7 cellular contexts compared by ENCODE assay signal in genomic region chr15:22194739-22195617, GRCh38.
DNase-seq lines count a peak whose midpoint lies in the region; ATAC-seq and TF ChIP-seq lines count a peak whose summit lies in the region.
"Not testable (repeated sequence)": the region's sequence is repeated elsewhere in the genome, so short reads cannot be mapped to it uniquely, and the experiment has no call there.

No MANE protein-coding gene starts in this region.

- not testable (repeated sequence) for H3K9me3 ChIP-seq in CD8-positive, alpha-beta T cell (ENCODE audit: low read length)

- POLR2A ChIA-PET in CD8-positive, alpha-beta T cell (lab: Charles Lee); T-cell (lab: Charles Lee); activated CD8-positive, alpha-beta T cell treated with anti-CD3 and anti-CD28 coated beads, Interleukin-2, amount 10 ng/mL, durations not matched to agents 7 days and 5 days (lab: Charles Lee): not testable (repeated sequence)

- H3K4me3 ChIP-seq in CD8-positive, alpha-beta T cell (ENCODE audit: low read depth, low read length), result not testable (repeated sequence)

- not testable (repeated sequence) for H3K4me1 ChIP-seq in CD8-positive, alpha-beta T cell (ENCODE audit: insufficient read depth, low read length)

- intact Hi-C loops in CD8-positive, alpha-beta T cell (cut with DNase I, micrococcal nuclease), result not testable (repeated sequence)

- peak; percentile 73 for ATAC-seq in CD8-positive, alpha-beta T cell
- ATAC-seq in T-cell (replicated peaks in 1 of 4), result peak; percentile 83 to 90 (median 88)
- peak; percentile 72 for ATAC-seq in activated CD8-positive, alpha-beta T cell treated with anti-CD3 and anti-CD28 coated beads, Interleukin-2, amount 10 ng/mL, durations not matched to agents 7 days and 5 days
- ATAC-seq in activated naive CD4-positive, alpha-beta T cell treated with anti-CD3 and anti-CD28 coated beads, Interleukin-2, amount 50 U/mL, for 72 hours, result peak; percentile 77 to 78
- ATAC-seq in effector memory CD8-positive, alpha-beta T cell (replicated peaks), result peak; percentile 73
- peak; percentile 71 to 90 for ATAC-seq in natural killer cell treated with Interleukin-12 subunit alpha and Interleukin-12 subunit beta and Interleukin-15 and Interleukin-18, amount 100 ng/mL, for 72 hours

- H3K27me3 Mint-ChIP-seq in CD8-positive, alpha-beta T cell (ENCODE audit: low read depth); T-cell; activated CD8-positive, alpha-beta T cell treated with anti-CD3 and anti-CD28 coated beads, Interleukin-2, amount 10 ng/mL, durations not matched to agents 7 days and 5 days (ENCODE audit: low read depth); effector memory CD8-positive, alpha-beta T cell; natural killer cell treated with Interleukin-12 subunit alpha and Interleukin-12 subunit beta and Interleukin-15 and Interleukin-18, amount 100 ng/mL, for 72 hours: not testable (repeated sequence)

- not testable (repeated sequence) for H3K27me3 ChIP-seq in CD8-positive, alpha-beta T cell (ENCODE audit: insufficient read depth, low read length)

- not testable (repeated sequence) for TF ChIP-seq CTCF in CD8-positive, alpha-beta T cell (IDR thresholded peaks at IDR 0.05)

- CTCF ChIA-PET in CD8-positive, alpha-beta T cell (lab: Charles Lee); T-cell (lab: Charles Lee); activated CD8-positive, alpha-beta T cell treated with anti-CD3 and anti-CD28 coated beads, Interleukin-2, amount 10 ng/mL, durations not matched to agents 7 days and 5 days (lab: Charles Lee): not testable (repeated sequence)

- H3K36me3 ChIP-seq in CD8-positive, alpha-beta T cell (ENCODE audit: insufficient read depth, low read length), result not testable (repeated sequence)

- H3K4me3 Mint-ChIP-seq in CD8-positive, alpha-beta T cell; T-cell; activated CD8-positive, alpha-beta T cell treated with anti-CD3 and anti-CD28 coated beads, Interleukin-2, amount 10 ng/mL, durations not matched to agents 7 days and 5 days; effector memory CD8-positive, alpha-beta T cell; natural killer cell treated with Interleukin-12 subunit alpha and Interleukin-12 subunit beta and Interleukin-15 and Interleukin-18, amount 100 ng/mL, for 72 hours: not testable (repeated sequence)

- DNase-seq in CD8-positive, alpha-beta T cell; T-cell; activated CD8-positive, alpha-beta T cell treated with anti-CD3 and anti-CD28 coated beads, Interleukin-2, amount 10 ng/mL, durations not matched to agents 7 days and 5 days; activated naive CD4-positive, alpha-beta T cell treated with anti-CD3 and anti-CD28 coated beads, Interleukin-2, amount 50 U/mL, for 72 hours (ENCODE audit: low spot score in 2 of 2); effector memory CD8-positive, alpha-beta T cell; natural killer cell treated with Interleukin-12 subunit alpha and Interleukin-12 subunit beta and Interleukin-15 and Interleukin-18, amount 100 ng/mL, for 72 hours (ENCODE audit: low spot score): not testable (repeated sequence)
- DNase-seq in superior temporal gyrus (ENCODE audit: extremely low spot score), result peak; percentile 1

- not testable (repeated sequence) for H3K36me3 Mint-ChIP-seq in CD8-positive, alpha-beta T cell; T-cell; activated CD8-positive, alpha-beta T cell treated with anti-CD3 and anti-CD28 coated beads, Interleukin-2, amount 10 ng/mL, durations not matched to agents 7 days and 5 days (ENCODE audit: low read depth); activated naive CD4-positive, alpha-beta T cell treated with anti-CD3 and anti-CD28 coated beads, Interleukin-2, amount 50 U/mL, for 72 hours; effector memory CD8-positive, alpha-beta T cell (ENCODE audit: insufficient read depth); natural killer cell treated with Interleukin-12 subunit alpha and Interleukin-12 subunit beta and Interleukin-15 and Interleukin-18, amount 100 ng/mL, for 72 hours

- H3K27ac ChIP-seq in CD8-positive, alpha-beta T cell (ENCODE audit: low read depth, low read length), result not testable (repeated sequence)

- H3K4me1 Mint-ChIP-seq in CD8-positive, alpha-beta T cell (ENCODE audit: low read depth); T-cell; activated CD8-positive, alpha-beta T cell treated with anti-CD3 and anti-CD28 coated beads, Interleukin-2, amount 10 ng/mL, durations not matched to agents 7 days and 5 days (ENCODE audit: low read depth); effector memory CD8-positive, alpha-beta T cell (ENCODE audit: low read depth in 2 of 2); natural killer cell treated with Interleukin-12 subunit alpha and Interleukin-12 subunit beta and Interleukin-15 and Interleukin-18, amount 100 ng/mL, for 72 hours (ENCODE audit: low read depth in 2 of 2): not testable (repeated sequence)

- H3K9me3 Mint-ChIP-seq in CD8-positive, alpha-beta T cell; T-cell; activated CD8-positive, alpha-beta T cell treated with anti-CD3 and anti-CD28 coated beads, Interleukin-2, amount 10 ng/mL, durations not matched to agents 7 days and 5 days (ENCODE audit: insufficient read depth); activated naive CD4-positive, alpha-beta T cell treated with anti-CD3 and anti-CD28 coated beads, Interleukin-2, amount 50 U/mL, for 72 hours; effector memory CD8-positive, alpha-beta T cell; natural killer cell treated with Interleukin-12 subunit alpha and Interleukin-12 subunit beta and Interleukin-15 and Interleukin-18, amount 100 ng/mL, for 72 hours: not testable (repeated sequence)

- not testable (repeated sequence) for H3K27ac Mint-ChIP-seq in CD8-positive, alpha-beta T cell; T-cell; activated CD8-positive, alpha-beta T cell treated with anti-CD3 and anti-CD28 coated beads, Interleukin-2, amount 10 ng/mL, durations not matched to agents 7 days and 5 days; activated naive CD4-positive, alpha-beta T cell treated with anti-CD3 and anti-CD28 coated beads, Interleukin-2, amount 50 U/mL, for 72 hours; effector memory CD8-positive, alpha-beta T cell; natural killer cell treated with Interleukin-12 subunit alpha and Interleukin-12 subunit beta and Interleukin-15 and Interleukin-18, amount 100 ng/mL, for 72 hours
